13 cellular contexts compared by ENCODE assay signal in the genomic region with DNA sequence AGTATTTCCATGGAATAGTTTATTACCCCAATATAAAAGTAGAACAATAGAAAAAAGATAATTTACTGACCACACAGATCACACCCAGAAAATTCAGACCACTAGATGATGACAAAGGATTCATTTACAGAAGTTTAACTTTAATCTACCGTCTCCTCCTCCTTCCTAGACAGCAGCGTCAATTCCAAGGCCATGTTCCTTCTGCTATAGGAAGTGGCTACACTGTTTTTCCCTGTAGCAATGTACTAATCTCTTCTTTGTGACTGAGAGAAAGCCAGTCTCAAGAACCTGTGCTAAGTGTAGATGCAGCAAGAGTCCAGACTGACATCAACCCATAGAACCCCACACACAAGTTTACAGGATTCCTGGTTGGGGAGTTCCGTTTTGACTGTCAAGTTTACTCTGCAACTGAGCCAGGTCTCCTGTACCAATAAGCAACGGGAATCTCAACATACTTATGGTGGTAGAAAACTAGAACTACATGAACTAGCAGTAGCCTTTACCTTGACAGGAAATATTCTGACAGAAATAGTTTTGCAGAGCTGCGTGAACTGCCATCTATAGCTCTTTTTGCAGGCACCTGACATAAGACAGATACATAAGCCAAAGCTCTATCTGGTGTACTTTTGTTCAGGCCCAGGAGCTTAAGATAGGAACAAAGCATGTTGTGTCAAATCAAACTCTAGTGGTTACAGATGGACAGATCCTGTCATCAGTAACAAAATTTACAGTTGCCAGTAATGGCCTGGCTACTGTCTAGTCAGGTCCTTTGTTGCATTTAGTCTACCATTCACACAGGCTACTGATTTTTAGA. TPM values are rescaled to one million over a fixed set of nuclear protein-coding genes. Genes with fewer than 3 reads are reported as not detected.
DNase-seq lines count a peak whose midpoint lies in the region; ATAC-seq, FAIRE-seq and TF ChIP-seq lines count a peak whose summit lies in the region.
"Had no signal": no experiment of that assay in that cellular context is flagged by ENCODE, and none has a peak within 500 bp of the region (broad histone marks: within the 10 kb centered on the region; RNA-seq: fewer than 3 reads in every experiment).

No MANE protein-coding gene starts in this region.

- H3K9me3 Mint-ChIP-seq in CD4-positive, alpha-beta T cell = no peaks in the 10 kb centered on the region

- H3K4me3 ChIP-seq in GM06990 (replicated peaks; ENCODE audit: low read depth, low read length) (peak overlapping the region; percentile 30; the same call in 1 of the 2 replicates), body of pancreas (no peak overlapping the region), kidney (ENCODE audit: low read length in 2 of 2) (no peak overlapping the region)
- H3K4me3 ChIP-seq: BLaER1 treated with 17β-estradiol and CSF1 and Interleukin-3, amounts not matched to agents 10 nM and 100 nM; breast epithelium; GM23248; SJCRH30 had no signal

- H3K27ac ChIP-seq in CD4-positive, alpha-beta T cell (ENCODE audit: low read depth, low read length) = no peak overlapping the region
- H3K27ac ChIP-seq in body of pancreas = peak overlapping the region in 1 of 4 donors; percentile 25
- no peak overlapping the region for H3K27ac ChIP-seq in kidney (ENCODE audit: low read depth in 2 of 2, low read length in 2 of 2)
- H3K27ac ChIP-seq: breast epithelium, GM23248, SJCRH30 had no signal

- intact Hi-C loops in CD4-positive, alpha-beta T cell (cut with DNase I, micrococcal nuclease) = loop anchor here in 1 of 2 experiments (10.0 kb wide), 1 partner anchor 49 kb away; no protein-coding TSS in a partner anchor
- intact Hi-C loops in body of pancreas (cut with DNase I) = no loop called here
- intact Hi-C loops in kidney (cut with DNase I) = no loop called here

- no peaks in the 10 kb centered on the region for H3K9me3 ChIP-seq in CD4-positive, alpha-beta T cell (ENCODE audit: control insufficient read depth, low read length)
- H3K9me3 ChIP-seq in body of pancreas (no peaks in the 10 kb centered on the region), kidney (ENCODE audit: control insufficient read depth in 1 of 2, low read length in 2 of 2) (no peaks in the 10 kb centered on the region)
- H3K9me3 ChIP-seq: BLaER1 treated with 17β-estradiol and CSF1 and Interleukin-3, amounts not matched to agents 10 nM and 100 nM; breast epithelium; SJCRH30 had no signal

- no peak for TF ChIP-seq CTCF in GM06990 (IDR thresholded peaks at IDR 0.05; ENCODE audit: insufficient read depth, low read length, poor library complexity, severe bottlenecking)
- no peak for TF ChIP-seq CTCF in GM20000 (IDR thresholded peaks at IDR 0.05; ENCODE audit: extremely low read depth, missing control alignments)
- TF ChIP-seq CTCF in CD4-positive, alpha-beta T cell (IDR thresholded peaks at IDR 0.05) = no peak
- no peak for TF ChIP-seq CTCF in body of pancreas (IDR thresholded peaks at IDR 0.05)
- TF ChIP-seq CTCF in kidney (IDR thresholded peaks at IDR 0.05; ENCODE audit: borderline replicate concordance, extremely low read depth, insufficient read depth) = no peak

- DNase-seq in GM06990 (ENCODE audit: extremely low read depth, insufficient read length) (peak; percentile 63), GM20000 (ENCODE audit: low spot score) (peak; percentile 25), OCI-M1 (lab: John Stamatoyannopoulos, UW) (peak; percentile 14), islet precursor cell (peak; percentile 60), body of pancreas (no peak), kidney (no peak)
- DNase-seq in CD4-positive, alpha-beta T cell = no peak
- DNase-seq in activated effector memory CD4-positive, alpha-beta T cell treated with Interleukin-2 at 50 U/mL for 16 hours = no peak
- DNase-seq: GM23248, NCI-H1694, SJCRH30 had no signal

- no peak overlapping the region for H3K4me3 Mint-ChIP-seq in CD4-positive, alpha-beta T cell

- H3K27me3 ChIP-seq in GM06990 (replicated peaks; ENCODE audit: control insufficient read depth, insufficient read depth, low read length) (no peaks in the 10 kb centered on the region), body of pancreas (no peaks in the 10 kb centered on the region)
- no peaks in the 10 kb centered on the region for H3K27me3 ChIP-seq in CD4-positive, alpha-beta T cell (ENCODE audit: control insufficient read depth, insufficient read depth, low read length)
- H3K27me3 ChIP-seq: BLaER1 treated with 17β-estradiol and CSF1 and Interleukin-3, amounts not matched to agents 10 nM and 100 nM; breast epithelium; SJCRH30 had no signal

- no peaks in the 10 kb centered on the region for H3K27me3 Mint-ChIP-seq in CD4-positive, alpha-beta T cell

- POLR2A ChIA-PET in CD4-positive, alpha-beta T cell (lab: Charles Lee) = interaction anchor here (0.5 to 0.8 kb wide), 2 partner anchors 12 to 245 kb away, joined by 3 to 4 read pairs; no protein-coding TSS in a partner anchor

- H3K4me1 ChIP-seq in body of pancreas (peaks cover 54% of the 10 kb centered on the region), kidney (ENCODE audit: control insufficient read depth in 1 of 2, insufficient read depth in 1 of 2, low read depth in 1 of 2, low read length in 2 of 2) (peaks cover 3% of the 10 kb centered on the region in 2 donors)
- H3K4me1 ChIP-seq: breast epithelium had no signal

- CTCF ChIA-PET in CD4-positive, alpha-beta T cell (lab: Charles Lee) = no interaction called here

- no peak overlapping the region for H3K9ac ChIP-seq in kidney (ENCODE audit: low read length in 2 of 2)
- H3K9ac ChIP-seq: GM23248 had no signal

- WGBS in body of pancreas, 2 donors = 24 to 27% methylated on average over 5 of the region's 5 CpGs

- no peak overlapping the region for H3K27ac Mint-ChIP-seq in CD4-positive, alpha-beta T cell

- peaks cover 50% of the 10 kb centered on the region for H3K4me1 Mint-ChIP-seq in CD4-positive, alpha-beta T cell (ENCODE audit: low read depth)

- FAIRE-seq in kidney (lab: Jason Lieb, UNC) = no peak

- H3K36me3 Mint-ChIP-seq in CD4-positive, alpha-beta T cell (ENCODE audit: low read depth) = peaks cover 13% of the 10 kb centered on the region

- no peak for ATAC-seq in CD4-positive, alpha-beta T cell (ENCODE audit: poor library complexity)
- no peak for ATAC-seq in body of pancreas

- H3K36me3 ChIP-seq in GM06990 (ENCODE audit: control insufficient read depth, insufficient read depth, low read length) (no peaks in the 10 kb centered on the region), body of pancreas (replicated peaks in 1 of 2; ENCODE audit: insufficient read depth in 1 of 2, low read depth in 2 of 2) (no peaks in the 10 kb centered on the region), kidney (ENCODE audit: control insufficient read depth in 1 of 2, insufficient read depth in 2 of 2, low read length in 2 of 2) (no peaks in the 10 kb centered on the region)
- H3K36me3 ChIP-seq: breast epithelium, SJCRH30 had no signal

- no peak for TF ChIP-seq POLR2A in body of pancreas (IDR thresholded peaks at IDR 0.05)

RNA-seq across cellular contexts. Expression of a gene that starts 42.9 kb away (rescaled TPM):
- 10 to 100 TPM; 55.3 to 58.9 TPM for total RNA-seq in CD4-positive, alpha-beta T cell
- total RNA-seq in body of pancreas (10 to 100 TPM; 47.0 to 71.5 TPM), kidney (59.9 TPM)
- polyA plus RNA-seq in kidney (ENCODE audit: insufficient read depth, low read depth, low replicate concordance) = 12.5 TPM

Comparison
In these comparisons a context has a peak if more than half of its experiments do, and no peak if none do; other contexts are left out.
1. DNase-seq: peak in GM06990 (single experiment), GM20000 (single experiment), OCI-M1 (single experiment) and islet precursor cell (single experiment); none in CD4-positive, alpha-beta T cell (0 of 10), body of pancreas (0 of 4), activated effector memory CD4-positive, alpha-beta T cell treated with Interleukin-2 at 50 U/mL for 16 hours (single experiment) and kidney (single experiment).